ENCODE assay signal across 34 cellular contexts in the genomic region with DNA sequence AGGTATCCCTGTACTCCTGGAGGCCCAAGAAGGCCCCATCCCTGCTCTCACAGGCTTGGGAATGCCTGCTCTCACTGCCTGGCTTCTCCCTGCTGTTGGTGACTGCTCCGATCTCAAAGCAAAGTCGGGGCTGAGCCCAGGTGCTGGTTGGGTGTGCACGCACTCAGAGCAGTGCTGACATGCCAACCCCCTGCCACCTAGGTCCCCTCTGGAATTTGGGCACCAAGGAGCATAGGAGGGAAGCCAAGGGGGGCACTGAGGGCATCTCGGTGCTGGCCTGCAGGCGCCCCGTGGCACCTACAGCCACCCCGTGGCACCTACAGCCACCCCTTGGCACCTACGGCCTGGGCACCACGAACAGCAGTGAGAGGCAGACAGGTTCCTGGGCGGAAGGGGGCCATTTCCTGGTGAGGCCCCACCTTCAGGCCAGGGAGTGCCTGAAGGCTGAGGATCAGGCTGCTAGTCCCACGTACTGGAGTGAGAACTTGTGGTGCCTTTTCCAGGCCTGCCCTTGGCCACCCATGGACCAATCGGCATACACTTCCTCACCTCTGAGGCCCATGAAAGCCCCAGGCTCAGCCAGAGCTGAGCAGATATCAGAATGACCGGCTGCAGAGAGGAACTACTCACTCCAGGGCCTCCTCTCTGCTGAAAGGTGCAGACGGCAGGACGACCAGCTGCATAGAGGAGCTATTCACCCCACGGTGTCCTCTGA. TPM values are rescaled to one million over a fixed set of nuclear protein-coding genes. Genes with fewer than 3 reads are reported as not detected.
"Had no signal": no experiment of that assay in that cellular context is flagged by ENCODE, and none has a peak within 500 bp of the region (broad histone marks: within the 10 kb centered on the region; RNA-seq: fewer than 3 reads in every experiment).

No MANE protein-coding gene starts in this region.

- ATAC-seq: foreskin keratinocyte; gastroesophageal sphincter; heart left ventricle; left lobe of liver; naive thymus-derived CD8-positive, alpha-beta T cell; psoas muscle; right cardiac atrium; stimulated activated naive CD8-positive, alpha-beta T cell treated with anti-CD3 and anti-CD28 coated beads, Interleukin-15, Interleukin-2, amounts not matched to agents 100 U/mL and 50 U/mL, for 24 hours had no signal

- H3K27ac ChIP-seq: coronary artery, esophagus muscularis mucosa, foreskin keratinocyte, gastroesophageal sphincter, heart left ventricle, hepatocyte, ovary, psoas muscle, skin epidermis, spleen, testis, tibial artery had no signal

- H3K4me1 ChIP-seq: esophagus muscularis mucosa, gastroesophageal sphincter, heart left ventricle, psoas muscle, spleen, testis, tibial artery had no signal

- H3K4me3 Mint-ChIP-seq: naive thymus-derived CD8-positive, alpha-beta T cell; nephron progenitor cell; stimulated activated memory B cell treated with anti-CD40 and anti-IgM and Interleukin-4, amounts not matched to agents 10 μg/mL and 1 μg/mL and 100 μg/mL, for 72 hours; type B pancreatic cell had no signal

- H2AFZ ChIP-seq: hepatocyte had no signal

- H3K27me3 ChIP-seq: esophagus muscularis mucosa, foreskin keratinocyte, gastroesophageal sphincter, heart left ventricle, hepatocyte, ovary, spleen, testis, tibial artery had no signal

- H3K27ac Mint-ChIP-seq: naive thymus-derived CD8-positive, alpha-beta T cell; nephron progenitor cell; stimulated activated memory B cell treated with anti-CD40 and anti-IgM and Interleukin-4, amounts not matched to agents 10 μg/mL and 1 μg/mL and 100 μg/mL, for 72 hours; type B pancreatic cell had no signal

- H3K4me1 Mint-ChIP-seq: stimulated activated memory B cell treated with anti-CD40 and anti-IgM and Interleukin-4, amounts not matched to agents 10 μg/mL and 1 μg/mL and 100 μg/mL, for 72 hours had no signal

- DNase-seq: dermis blood vessel endothelial cell; effector memory CD4-positive, alpha-beta T cell; foreskin keratinocyte; heart left ventricle; kidney; naive thymus-derived CD8-positive, alpha-beta T cell; nephron progenitor cell; occipital lobe; ovary; psoas muscle; right cardiac atrium; spleen; stimulated activated CD4-positive, alpha-beta T cell treated with anti-CD3 and anti-CD28 coated beads, Interleukin-4, amount 100 ng/mL, for 4 hours; stimulated activated naive CD8-positive, alpha-beta T cell treated with anti-CD3 and anti-CD28 coated beads, Interleukin-15, Interleukin-2, amounts not matched to agents 100 U/mL and 50 U/mL, for 24 hours; substantia nigra; testis; tibial artery had no signal

- H3K36me3 ChIP-seq: esophagus muscularis mucosa, gastroesophageal sphincter, heart left ventricle, ovary, spleen, tibial artery had no signal

- H3K9me3 ChIP-seq: esophagus muscularis mucosa, gastroesophageal sphincter, ovary, psoas muscle, testis, tibial artery had no signal

- H3K36me3 Mint-ChIP-seq: stimulated activated memory B cell treated with anti-CD40 and anti-IgM and Interleukin-4, amounts not matched to agents 10 μg/mL and 1 μg/mL and 100 μg/mL, for 72 hours; type B pancreatic cell had no signal

- H3K79me2 ChIP-seq: hepatocyte had no signal

- H3K4me2 ChIP-seq: hepatocyte had no signal

- H3K4me3 ChIP-seq: coronary artery, esophagus muscularis mucosa, gastroesophageal sphincter, heart left ventricle, hepatocyte, ovary, psoas muscle, skin epidermis, spleen, testis, tibial artery had no signal

RNA-seq across cellular contexts. Expression of a gene that starts 15.6 kb away (rescaled TPM):
- total RNA-seq: dermis blood vessel endothelial cell; endothelial cell of umbilical vein; epithelial cell of proximal tubule; esophagus muscularis mucosa; fibroblast of lung; foreskin keratinocyte; gastroesophageal sphincter; heart left ventricle; hepatocyte; kidney; left lobe of liver; lower leg skin; lung microvascular endothelial cell; mesenteric fat pad; naive thymus-derived CD8-positive, alpha-beta T cell; occipital lobe; ovary; psoas muscle; renal cortical epithelial cell; right cardiac atrium; spleen; urinary bladder had no signal
- polyA plus RNA-seq: endothelial cell of umbilical vein; fibroblast of lung; foreskin keratinocyte; heart left ventricle; hepatocyte; naive thymus-derived CD8-positive, alpha-beta T cell; ovary; right cardiac atrium; spleen; urinary bladder had no signal

RNA-seq across cellular contexts. Expression of a gene that starts 28.4 kb away (rescaled TPM):
- total RNA-seq: dermis blood vessel endothelial cell; endothelial cell of umbilical vein; epithelial cell of proximal tubule; esophagus muscularis mucosa; fibroblast of lung; foreskin keratinocyte; gastroesophageal sphincter; heart left ventricle; hepatocyte; kidney; left lobe of liver; lower leg skin; lung microvascular endothelial cell; mesenteric fat pad; myocyte; naive thymus-derived CD8-positive, alpha-beta T cell; occipital lobe; ovary; psoas muscle; renal cortical epithelial cell; right cardiac atrium; spleen; urinary bladder had no signal
- polyA plus RNA-seq: endothelial cell of umbilical vein; fibroblast of lung; foreskin keratinocyte; heart left ventricle; hepatocyte; naive thymus-derived CD8-positive, alpha-beta T cell; ovary; psoas muscle; right cardiac atrium; spleen had no signal

RNA-seq across cellular contexts. Expression of a gene that starts 49.7 kb away (rescaled TPM):
- total RNA-seq: dermis blood vessel endothelial cell; endothelial cell of umbilical vein; epithelial cell of proximal tubule; esophagus muscularis mucosa; fibroblast of lung; foreskin keratinocyte; gastroesophageal sphincter; heart left ventricle; hepatocyte; kidney; left lobe of liver; lower leg skin; lung microvascular endothelial cell; mesenteric fat pad; myocyte; naive thymus-derived CD8-positive, alpha-beta T cell; occipital lobe; psoas muscle; right cardiac atrium; spleen; testis; urinary bladder had no signal
- polyA plus RNA-seq: endothelial cell of umbilical vein; fibroblast of lung; foreskin keratinocyte; heart left ventricle; hepatocyte; naive thymus-derived CD8-positive, alpha-beta T cell; ovary; psoas muscle; right cardiac atrium; spleen; urinary bladder had no signal
